ENCODE assay signal across 10 cellular contexts in genomic region chr2:130837175-130837810, GRCh38. TPM values are rescaled to one million over a fixed set of nuclear protein-coding genes. Genes with fewer than 3 reads are reported as not detected.
DNase-seq lines count a peak whose midpoint lies in the region; ATAC-seq and TF ChIP-seq lines count a peak whose summit lies in the region.
"Had no signal": no experiment of that assay in that cellular context is flagged by ENCODE, and none has a peak within 500 bp of the region (broad histone marks: within the 10 kb centered on the region; RNA-seq: fewer than 3 reads in every experiment).

No MANE protein-coding gene starts in this region.

- H3K27me3 ChIP-seq in brain microvascular endothelial cell (replicated peaks) (peaks cover 28% of the 10 kb centered on the region), left lung (peaks cover 38 to 85% of the 10 kb centered on the region in 2 donors), upper lobe of left lung (peaks cover 0 to 18% (median 10%) of the 10 kb centered on the region in 4 donors)
- H3K27me3 ChIP-seq: ovary had no signal

- DNase-seq in Right ventricle myocardium inferior (ENCODE audit: missing footprints) = peak; percentile 43
- DNase-seq in left cardiac atrium = no peak
- no peak for DNase-seq in brain microvascular endothelial cell
- peak in 1 of 2 donors; percentile 70 for DNase-seq in left lung
- DNase-seq in upper lobe of left lung = no peak
- no peak for DNase-seq in midbrain (lab: John Stamatoyannopoulos, UW)
- DNase-seq in inferior parietal cortex (ENCODE audit: extremely low spot score) = no peak
- DNase-seq: KG1, ovary had no signal

- H3K4me1 ChIP-seq in left lung = peaks cover 0 to 11% of the 10 kb centered on the region in 2 donors
- H3K4me1 ChIP-seq in upper lobe of left lung = peaks cover 5 to 16% (median 9%) of the 10 kb centered on the region in 4 donors

- intact Hi-C loops in Right ventricle myocardium inferior (cut with DNase I) (no loop called here), left cardiac atrium (cut with DNase I) (no loop called here), left lung (cut with DNase I) (no loop called here)

- H3K27ac ChIP-seq in brain microvascular endothelial cell (no peak overlapping the region), left lung (no peak overlapping the region), upper lobe of left lung (no peak overlapping the region)
- H3K27ac ChIP-seq: ovary had no signal

- 3 to 7% methylated on average over 20 to 21 of the region's 53 CpGs for WGBS in upper lobe of left lung, 2 donors

- H3K36me3 ChIP-seq in brain microvascular endothelial cell (replicated peaks) (no peaks in the 10 kb centered on the region), left lung (no peaks in the 10 kb centered on the region), upper lobe of left lung (no peaks in the 10 kb centered on the region)
- H3K36me3 ChIP-seq: ovary had no signal

- ATAC-seq in Right ventricle myocardium inferior = peak; percentile 27
- ATAC-seq in left cardiac atrium = no peak
- peak; percentile 4 for ATAC-seq in left lung
- ATAC-seq in upper lobe of left lung (ENCODE audit: low FRiP score in 2 of 2) = peak in 1 of 2 donors; percentile 11
- ATAC-seq in GM19397 (IDR thresholded peaks at IDR 0.05; ENCODE audit: unreplicated experiment) = no peak

- H3K9me3 ChIP-seq in left lung = no peaks in the 10 kb centered on the region
- H3K9me3 ChIP-seq in upper lobe of left lung = no peaks in the 10 kb centered on the region
- H3K9me3 ChIP-seq: ovary had no signal

- in situ Hi-C loops in brain microvascular endothelial cell (cut with HindIII; ENCODE audit: low pct_ligation_motif_present, low sequenced_read_pairs) = no loop called here

- TF ChIP-seq CTCF in brain microvascular endothelial cell (IDR thresholded peaks at IDR 0.05; ENCODE audit: low read depth, low read length, missing control alignments) = no peak
- no peak for TF ChIP-seq CTCF in left lung (IDR thresholded peaks at IDR 0.05)
- no peak for TF ChIP-seq CTCF in upper lobe of left lung (IDR thresholded peaks at IDR 0.05)

- no peak for TF ChIP-seq EP300 in upper lobe of left lung (IDR thresholded peaks at IDR 0.05)

- peak overlapping the region; percentile 17 for H3K4me3 ChIP-seq in brain microvascular endothelial cell (ENCODE audit: low read depth, low read length)
- peak overlapping the region in 1 of 2 donors; percentile 33 for H3K4me3 ChIP-seq in left lung
- H3K4me3 ChIP-seq in upper lobe of left lung = peak overlapping the region in 3 of 4 donors; percentile 31 to 44 (median 36)
- H3K4me3 ChIP-seq: ovary had no signal

- TF ChIP-seq POLR2A in upper lobe of left lung (IDR thresholded peaks at IDR 0.05) = no peak

RNA-seq across cellular contexts. Expression of gene ARHGEF4, which starts 0.6 kb away (rescaled TPM):
- total RNA-seq in Right ventricle myocardium inferior (4.1 TPM), left cardiac atrium (1 to 10 TPM; 3.9 to 8.3 TPM), left lung (1 to 10 TPM; 1.7 to 4.3 TPM), upper lobe of left lung (100 to 1,000 TPM in 1 of 6 donors, 10 to 100 TPM in 5; 10.1 to 101 (median 22.5) TPM)

Comparison
In these comparisons a context has a peak if more than half of its experiments do, and no peak if none do; other contexts are left out.
1. ATAC-seq: peak in Right ventricle myocardium inferior (single experiment) and left lung (single experiment); none in left cardiac atrium (0 of 2) and GM19397 (single experiment).